In the genomic region with DNA sequence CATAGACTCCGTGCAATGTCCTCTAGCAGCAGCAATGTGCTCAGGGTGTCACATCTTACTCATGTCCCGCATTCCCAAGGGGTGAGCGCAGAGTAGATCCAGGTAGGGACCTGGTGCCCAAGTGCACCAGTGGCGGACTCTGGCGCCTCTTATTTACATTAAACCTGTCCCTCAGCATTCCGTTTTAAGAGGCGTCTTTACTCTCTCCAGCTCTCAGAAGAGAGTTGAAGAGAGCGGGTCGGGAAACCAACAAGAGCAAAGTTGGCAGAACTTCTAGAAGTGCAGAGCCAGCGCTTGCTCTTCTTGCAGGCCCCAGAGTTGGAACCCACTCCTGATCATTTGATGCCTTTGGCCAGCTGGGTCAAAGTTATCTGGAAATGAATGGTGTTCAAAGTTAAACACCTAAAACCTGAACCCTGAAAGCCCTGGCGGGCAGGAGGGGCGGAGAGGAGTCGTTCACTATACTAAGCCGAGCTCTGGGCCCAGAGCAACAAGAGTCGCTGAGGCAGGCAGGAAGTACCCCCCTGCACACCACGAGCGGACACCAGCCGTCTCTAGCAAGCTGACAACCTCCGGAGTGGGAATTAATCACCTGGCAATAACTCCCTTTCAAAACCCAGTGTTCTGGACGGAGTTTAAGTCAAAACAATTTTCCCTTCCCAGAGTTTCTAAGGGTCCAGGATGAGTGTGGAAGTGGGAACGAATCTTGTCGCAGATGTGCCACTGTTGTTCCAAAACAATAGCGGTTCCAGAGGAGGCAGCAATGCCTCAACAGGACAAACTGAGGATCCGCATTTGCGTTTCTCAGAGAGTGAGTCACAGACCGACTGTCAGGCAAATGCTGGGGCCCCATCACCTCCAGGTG, we compare ENCODE assay signal across 10 cellular contexts.
DNase-seq lines count a peak whose midpoint lies in the region; ATAC-seq and TF ChIP-seq lines count a peak whose summit lies in the region.
"Had no signal": no experiment of that assay in that cellular context is flagged by ENCODE, and none has a peak within 500 bp of the region (broad histone marks: within the 10 kb centered on the region; RNA-seq: fewer than 3 reads in every experiment).

No MANE protein-coding gene starts in this region.

- CTCF ChIA-PET in activated naive CD4-positive, alpha-beta T cell treated with anti-CD3 and anti-CD28 coated beads, Interleukin-2, amount 10 ng/mL, durations not matched to agents 7 days and 5 days (lab: Charles Lee), result interaction anchor here (1.2 kb wide), 1 partner anchor 456 kb away, joined by 3 read pairs; no protein-coding TSS in a partner anchor

- H3K9ac ChIP-seq in liver (ENCODE audit: low read depth in 1 of 2, low read length in 2 of 2), result no peak overlapping the region
- H3K9ac ChIP-seq: BLaER1 treated with 17β-estradiol and CSF1 and Interleukin-3, amounts not matched to agents 10 nM and 100 nM had no signal

- H3K9me3 ChIP-seq in liver (ENCODE audit: control insufficient read depth in 4 of 4, low read length in 3 of 4) (peaks cover 0 to 2% (median 0%) of the 10 kb centered on the region in 4 donors), thoracic aorta (peaks cover under 1% of the 10 kb centered on the region)

- H3K36me3 Mint-ChIP-seq in activated naive CD4-positive, alpha-beta T cell treated with anti-CD3 and anti-CD28 coated beads, Interleukin-2, amount 10 ng/mL, durations not matched to agents 7 days and 5 days, result peaks cover 6% of the 10 kb centered on the region

- WGBS in liver, result 35% methylated on average over 26 of the region's 26 CpGs

- H3K27me3 ChIP-seq in liver (ENCODE audit: control insufficient read depth in 4 of 4, insufficient read depth in 4 of 4, low read length in 3 of 4) (no peaks in the 10 kb centered on the region), thoracic aorta (replicated peaks; ENCODE audit: insufficient read depth) (no peaks in the 10 kb centered on the region)

- peaks cover 10% of the 10 kb centered on the region for H3K27me3 Mint-ChIP-seq in activated naive CD4-positive, alpha-beta T cell treated with anti-CD3 and anti-CD28 coated beads, Interleukin-2, amount 10 ng/mL, durations not matched to agents 7 days and 5 days

- TF ChIP-seq CTCF in astrocyte of the spinal cord (IDR thresholded peaks at IDR 0.05; ENCODE audit: low read depth, low read length), result no peak
- no peak for TF ChIP-seq CTCF in liver (IDR thresholded peaks at IDR 0.05; ENCODE audit: low read depth, low read length, missing input control)
- TF ChIP-seq CTCF in thoracic aorta (IDR thresholded peaks at IDR 0.05), result no peak

- H3K27ac Mint-ChIP-seq in activated naive CD4-positive, alpha-beta T cell treated with anti-CD3 and anti-CD28 coated beads, Interleukin-2, amount 10 ng/mL, durations not matched to agents 7 days and 5 days, result no peak overlapping the region

- DNase-seq in activated naive CD4-positive, alpha-beta T cell treated with anti-CD3 and anti-CD28 coated beads, Interleukin-2, amount 10 ng/mL, durations not matched to agents 7 days and 5 days, result peak; percentile 25
- DNase-seq in activated naive CD4-positive, alpha-beta T cell (lab: John Stamatoyannopoulos, UW), result no peak
- DNase-seq in astrocyte of the spinal cord (ENCODE audit: low read depth, low spot score) (peak; percentile 41), thoracic aorta (ENCODE audit: low spot score) (no peak), MV-4-11 (lab: John Stamatoyannopoulos, UW) (no peak), NCI-H524 treated with DMSO at 0.1 percent for 48 hours (lab: John Stamatoyannopoulos, UW) (no peak), HK-2 (ENCODE audit: unreplicated experiment) (no peak)

- no peak overlapping the region for H3K4me3 Mint-ChIP-seq in activated naive CD4-positive, alpha-beta T cell treated with anti-CD3 and anti-CD28 coated beads, Interleukin-2, amount 10 ng/mL, durations not matched to agents 7 days and 5 days

- H3K4me3 ChIP-seq in astrocyte of the spinal cord (ENCODE audit: low read depth, low read length) (no peak overlapping the region), liver (ENCODE audit: low read depth in 1 of 3, low read length in 3 of 3) (peak overlapping the region in 2 of 3 donors; percentile 4 to 27), thoracic aorta (peak overlapping the region; percentile 90)
- H3K4me3 ChIP-seq: BLaER1 treated with 17β-estradiol and CSF1 and Interleukin-3, amounts not matched to agents 10 nM and 100 nM had no signal

- peaks cover 20% of the 10 kb centered on the region for H3K4me1 Mint-ChIP-seq in activated naive CD4-positive, alpha-beta T cell treated with anti-CD3 and anti-CD28 coated beads, Interleukin-2, amount 10 ng/mL, durations not matched to agents 7 days and 5 days

- H3K27ac ChIP-seq in liver (ENCODE audit: low read depth in 1 of 2, low read length in 2 of 2) (no peak overlapping the region), thoracic aorta (peak overlapping the region; percentile 14 to 34)
- H3K27ac ChIP-seq: BLaER1 treated with 17β-estradiol and CSF1 and Interleukin-3, amounts not matched to agents 10 nM and 100 nM; VCaP had no signal

- in situ Hi-C loops in astrocyte of the spinal cord (cut with HindIII; ENCODE audit: low sequenced_read_pairs), result loop anchor here (25.0 kb wide), 1 partner anchor 541 kb away; no protein-coding TSS in a partner anchor

- H3K4me1 ChIP-seq in liver (ENCODE audit: control insufficient read depth in 4 of 4, insufficient read depth in 4 of 4, low read length in 3 of 4) (peaks cover 0 to 38% (median 27%) of the 10 kb centered on the region in 4 donors), thoracic aorta (ENCODE audit: control insufficient read depth in 1 of 2, low read depth in 2 of 2) (peaks cover 4 to 12% of the 10 kb centered on the region in 2 donors)
- H3K4me1 ChIP-seq: BLaER1 treated with 17β-estradiol and CSF1 and Interleukin-3, amounts not matched to agents 10 nM and 100 nM had no signal

- H3K36me3 ChIP-seq in liver (ENCODE audit: control insufficient read depth in 4 of 4, insufficient read depth in 3 of 4, low read depth in 1 of 4, low read length in 3 of 4) (no peaks in the 10 kb centered on the region), thoracic aorta (no peaks in the 10 kb centered on the region)
- H3K36me3 ChIP-seq: BLaER1 treated with 17β-estradiol and CSF1 and Interleukin-3, amounts not matched to agents 10 nM and 100 nM had no signal

- H3K9me3 Mint-ChIP-seq in activated naive CD4-positive, alpha-beta T cell treated with anti-CD3 and anti-CD28 coated beads, Interleukin-2, amount 10 ng/mL, durations not matched to agents 7 days and 5 days, result no peaks in the 10 kb centered on the region

- TF ChIP-seq RAD21 in liver (IDR thresholded peaks at IDR 0.05), result no peak

- ATAC-seq in thoracic aorta (ENCODE audit: insufficient number of reproducible peaks, low FRiP score, low read depth), result no peak

TF ChIP-seq in liver, 16 proteins besides CTCF, POLR2A, EP300 and RAD21:
- TF ChIP-seq TAF1 (conservative IDR thresholded peaks at IDR 0.05) (no peak), HNF4A (conservative IDR thresholded peaks at IDR 0.05) (peak in 1 of 2 donors; percentile 3), ZBTB33 (IDR thresholded peaks at IDR 0.05) (no peak), ATF3 (IDR thresholded peaks at IDR 0.05) (no peak), SP1 (IDR thresholded peaks at IDR 0.05) (no peak), NR2F2 (IDR thresholded peaks at IDR 0.05) (no peak), MAX (IDR thresholded peaks at IDR 0.05) (no peak)
- TF ChIP-seq, protein P1, sequence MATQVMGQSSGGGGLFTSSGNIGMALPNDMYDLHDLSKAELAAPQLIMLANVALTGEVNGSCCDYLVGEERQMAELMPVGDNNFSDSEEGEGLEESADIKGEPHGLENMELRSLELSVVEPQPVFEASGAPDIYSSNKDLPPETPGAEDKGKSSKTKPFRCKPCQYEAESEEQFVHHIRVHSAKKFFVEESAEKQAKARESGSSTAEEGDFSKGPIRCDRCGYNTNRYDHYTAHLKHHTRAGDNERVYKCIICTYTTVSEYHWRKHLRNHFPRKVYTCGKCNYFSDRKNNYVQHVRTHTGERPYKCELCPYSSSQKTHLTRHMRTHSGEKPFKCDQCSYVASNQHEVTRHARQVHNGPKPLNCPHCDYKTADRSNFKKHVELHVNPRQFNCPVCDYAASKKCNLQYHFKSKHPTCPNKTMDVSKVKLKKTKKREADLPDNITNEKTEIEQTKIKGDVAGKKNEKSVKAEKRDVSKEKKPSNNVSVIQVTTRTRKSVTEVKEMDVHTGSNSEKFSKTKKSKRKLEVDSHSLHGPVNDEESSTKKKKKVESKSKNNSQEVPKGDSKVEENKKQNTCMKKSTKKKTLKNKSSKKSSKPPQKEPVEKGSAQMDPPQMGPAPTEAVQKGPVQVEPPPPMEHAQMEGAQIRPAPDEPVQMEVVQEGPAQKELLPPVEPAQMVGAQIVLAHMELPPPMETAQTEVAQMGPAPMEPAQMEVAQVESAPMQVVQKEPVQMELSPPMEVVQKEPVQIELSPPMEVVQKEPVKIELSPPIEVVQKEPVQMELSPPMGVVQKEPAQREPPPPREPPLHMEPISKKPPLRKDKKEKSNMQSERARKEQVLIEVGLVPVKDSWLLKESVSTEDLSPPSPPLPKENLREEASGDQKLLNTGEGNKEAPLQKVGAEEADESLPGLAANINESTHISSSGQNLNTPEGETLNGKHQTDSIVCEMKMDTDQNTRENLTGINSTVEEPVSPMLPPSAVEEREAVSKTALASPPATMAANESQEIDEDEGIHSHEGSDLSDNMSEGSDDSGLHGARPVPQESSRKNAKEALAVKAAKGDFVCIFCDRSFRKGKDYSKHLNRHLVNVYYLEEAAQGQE (IDR thresholded peaks at IDR 0.05), result no peak
TF ChIP-seq in liver: peak in this region for 1.

Comparison
In these comparisons a context has a peak if more than half of its experiments do, and no peak if none do; other contexts are left out.
1. DNase-seq: peak in activated naive CD4-positive, alpha-beta T cell treated with anti-CD3 and anti-CD28 coated beads, Interleukin-2, amount 10 ng/mL, durations not matched to agents 7 days and 5 days (single experiment) and astrocyte of the spinal cord (single experiment); none in activated naive CD4-positive, alpha-beta T cell (0 of 4), thoracic aorta (single experiment), MV-4-11 (single experiment), NCI-H524 treated with DMSO at 0.1 percent for 48 hours (single experiment) and HK-2 (single experiment).
2. H3K27ac ChIP-seq: peak in thoracic aorta (2 of 2); none in liver (0 of 2).